ENCODE assay signal across 12 cellular contexts in genomic region chr10:3936422-3937040, GRCh38.
DNase-seq lines count a peak whose midpoint lies in the region; ATAC-seq and TF ChIP-seq lines count a peak whose summit lies in the region.
"Had no signal": no experiment of that assay in that cellular context is flagged by ENCODE, and none has a peak within 500 bp of the region (broad histone marks: within the 10 kb centered on the region; RNA-seq: fewer than 3 reads in every experiment).

No MANE protein-coding gene starts in this region.

- H3K4me1 ChIP-seq in esophagus (ENCODE audit: control insufficient read depth in 2 of 2, insufficient read depth in 2 of 2, low read length in 1 of 2) (peaks cover 3 to 6% of the 10 kb centered on the region in 2 donors), parathyroid adenoma (no peaks in the 10 kb centered on the region)
- H3K4me1 ChIP-seq: HAP-1 had no signal

- H3K27me3 Mint-ChIP-seq in stimulated activated naive CD8-positive, alpha-beta T cell treated with anti-CD3 and anti-CD28 coated beads, Interleukin-15, Interleukin-2, amounts not matched to agents 100 ng/mL and 50 ng/mL, for 24 hours: no peaks in the 10 kb centered on the region

- H3K36me3 Mint-ChIP-seq in stimulated activated naive CD8-positive, alpha-beta T cell treated with anti-CD3 and anti-CD28 coated beads, Interleukin-15, Interleukin-2, amounts not matched to agents 100 ng/mL and 50 ng/mL, for 24 hours (ENCODE audit: low read depth): peaks cover 13% of the 10 kb centered on the region

- peaks cover 14% of the 10 kb centered on the region for H3K9me3 Mint-ChIP-seq in stimulated activated naive CD8-positive, alpha-beta T cell treated with anti-CD3 and anti-CD28 coated beads, Interleukin-15, Interleukin-2, amounts not matched to agents 100 ng/mL and 50 ng/mL, for 24 hours

- no peak overlapping the region for H3K9ac ChIP-seq in parathyroid adenoma

- peak overlapping the region; percentile 61 to 62 for H3K27ac ChIP-seq in esophagus (ENCODE audit: low read depth in 2 of 2, low read length in 1 of 2)
- peak overlapping the region; percentile 5 for H3K27ac ChIP-seq in parathyroid adenoma

- H3K27me3 ChIP-seq in esophagus (ENCODE audit: control insufficient read depth in 1 of 2, insufficient read depth in 2 of 2, low read length in 2 of 2) (no peaks in the 10 kb centered on the region), parathyroid adenoma (ENCODE audit: control insufficient read depth, insufficient read depth, low read length) (no peaks in the 10 kb centered on the region)

- 71 to 80% methylated on average over 7 of the region's 7 CpGs for WGBS in esophagus, 2 donors

- H3K4me3 Mint-ChIP-seq in stimulated activated naive CD8-positive, alpha-beta T cell treated with anti-CD3 and anti-CD28 coated beads, Interleukin-15, Interleukin-2, amounts not matched to agents 100 ng/mL and 50 ng/mL, for 24 hours: no peak overlapping the region
- H3K4me3 Mint-ChIP-seq: nephron progenitor cell had no signal

- no peaks in the 10 kb centered on the region for H3K79me2 ChIP-seq in parathyroid adenoma

- peaks cover 59% of the 10 kb centered on the region for H3K4me1 Mint-ChIP-seq in stimulated activated naive CD8-positive, alpha-beta T cell treated with anti-CD3 and anti-CD28 coated beads, Interleukin-15, Interleukin-2, amounts not matched to agents 100 ng/mL and 50 ng/mL, for 24 hours (ENCODE audit: low read depth)

- H2AFZ ChIP-seq in parathyroid adenoma: no peak overlapping the region

- no peak overlapping the region for H3K4me3 ChIP-seq in esophagus (ENCODE audit: low read depth in 1 of 2, low read length in 2 of 2)
- no peak overlapping the region for H3K4me3 ChIP-seq in parathyroid adenoma (ENCODE audit: low read depth, low read length)
- H3K4me3 ChIP-seq: HAP-1 had no signal

- H3K9me3 ChIP-seq in esophagus (ENCODE audit: control insufficient read depth in 2 of 2, insufficient read depth in 1 of 2, low read depth in 1 of 2, low read length in 1 of 2) (no peaks in the 10 kb centered on the region), parathyroid adenoma (ENCODE audit: control insufficient read depth, low read length) (no peaks in the 10 kb centered on the region)
- H3K9me3 ChIP-seq: HAP-1 had no signal

- no peak overlapping the region for H3K4me2 ChIP-seq in parathyroid adenoma (ENCODE audit: low read length)

- DNase-seq in stimulated activated naive CD8-positive, alpha-beta T cell treated with anti-CD3 and anti-CD28 coated beads, Interleukin-15, Interleukin-2, amounts not matched to agents 100 U/mL and 50 U/mL, for 24 hours: no peak
- DNase-seq in medulla oblongata (ENCODE audit: extremely low spot score): no peak
- no peak for DNase-seq in NCI-H2029 treated with DMSO at 0.1 percent for 48 hours (lab: John Stamatoyannopoulos, UW)
- DNase-seq in NCI-H446 (lab: John Stamatoyannopoulos, UW): no peak
- DNase-seq: activated gamma-delta T cell, Karpas-422, nephron progenitor cell had no signal

- no peak for ATAC-seq in stimulated activated naive CD8-positive, alpha-beta T cell treated with anti-CD3 and anti-CD28 coated beads, Interleukin-15, Interleukin-2, amounts not matched to agents 100 U/mL and 50 U/mL, for 24 hours
- ATAC-seq in GM18498 (IDR thresholded peaks at IDR 0.05; ENCODE audit: unreplicated experiment): no peak

- TF ChIP-seq CTCF in parathyroid adenoma (IDR thresholded peaks at IDR 0.05): no peak

- no peaks in the 10 kb centered on the region for H3K36me3 ChIP-seq in esophagus (ENCODE audit: control insufficient read depth in 2 of 2, insufficient read depth in 2 of 2, low read length in 1 of 2)
- H3K36me3 ChIP-seq in parathyroid adenoma (ENCODE audit: control insufficient read depth, insufficient read depth, low read length): no peaks in the 10 kb centered on the region
- H3K36me3 ChIP-seq: HAP-1 had no signal

- peak overlapping the region; percentile 93 for H3K27ac Mint-ChIP-seq in stimulated activated naive CD8-positive, alpha-beta T cell treated with anti-CD3 and anti-CD28 coated beads, Interleukin-15, Interleukin-2, amounts not matched to agents 100 ng/mL and 50 ng/mL, for 24 hours
